ENCODE assay signal across 9 cellular contexts in the genomic region with DNA sequence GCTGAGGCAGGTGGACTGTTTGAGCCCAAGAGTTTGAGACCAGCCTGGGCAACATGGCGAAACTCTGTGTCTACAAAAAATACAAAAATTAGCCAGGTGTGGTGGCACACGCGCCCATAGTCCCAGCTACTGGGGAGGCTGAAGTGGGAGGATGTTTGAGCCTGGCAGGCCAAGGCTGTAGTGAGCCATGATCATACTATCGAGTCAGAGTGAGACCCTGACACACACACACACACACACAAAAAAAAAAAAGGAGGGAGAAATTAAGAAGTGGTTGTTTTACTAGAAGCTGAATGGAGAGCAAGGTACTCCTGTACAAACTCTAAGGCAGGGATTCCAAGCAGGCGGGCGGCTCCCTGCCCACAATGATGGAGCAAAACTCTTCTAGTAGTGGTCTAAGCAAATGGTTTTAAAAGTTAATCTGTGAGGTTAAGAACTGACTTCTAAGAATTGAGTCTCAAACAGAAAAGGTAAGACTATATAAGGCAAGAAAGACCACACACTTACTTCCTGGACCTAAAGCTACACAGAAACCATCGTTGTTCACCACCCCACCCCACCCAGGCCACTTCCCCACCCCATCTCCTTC. TPM values are rescaled to one million over a fixed set of nuclear protein-coding genes. Genes with fewer than 3 reads are reported as not detected.
DNase-seq lines count a peak whose midpoint lies in the region; ATAC-seq and TF ChIP-seq lines count a peak whose summit lies in the region.
"Had no signal": no experiment of that assay in that cellular context is flagged by ENCODE, and none has a peak within 500 bp of the region (broad histone marks: within the 10 kb centered on the region; RNA-seq: fewer than 3 reads in every experiment).

No MANE protein-coding gene starts in this region.

- 49 to 85% methylated on average over 7 of the region's 7 CpGs for WGBS in sigmoid colon, 2 donors

- H3K9me3 Mint-ChIP-seq in activated T-cell treated with anti-CD3 and anti-CD28 coated beads, Interleukin-2, amount 50 U/mL, for 72 hours, result no peaks in the 10 kb centered on the region

- peaks cover 72% of the 10 kb centered on the region for H3K4me1 Mint-ChIP-seq in activated T-cell treated with anti-CD3 and anti-CD28 coated beads, Interleukin-2, amount 50 U/mL, for 72 hours (ENCODE audit: low read depth)

- H3K4me3 Mint-ChIP-seq in activated T-cell treated with anti-CD3 and anti-CD28 coated beads, Interleukin-2, amount 50 U/mL, for 72 hours, result peak overlapping the region; percentile 89 to 99

- H3K36me3 Mint-ChIP-seq in activated T-cell treated with anti-CD3 and anti-CD28 coated beads, Interleukin-2, amount 50 U/mL, for 72 hours (ENCODE audit: insufficient read depth in 2 of 2), result peaks cover 3 to 5% of the 10 kb centered on the region in 2 donors

- ATAC-seq in GM18505 (IDR thresholded peaks at IDR 0.05; ENCODE audit: unreplicated experiment) (no peak), HG03064 (IDR thresholded peaks at IDR 0.05; ENCODE audit: low read depth, unreplicated experiment) (peak; percentile 24), HG03565 (IDR thresholded peaks at IDR 0.05; ENCODE audit: unreplicated experiment) (no peak), HG02885 (IDR thresholded peaks at IDR 0.05; ENCODE audit: poor library complexity, unreplicated experiment) (no peak)
- ATAC-seq in activated T-cell treated with anti-CD3 and anti-CD28 coated beads, Interleukin-2, amount 50 U/mL, for 72 hours (replicated peaks in 1 of 2), result peak; percentile 38 to 41
- ATAC-seq: HCT116 had no signal

- no peak for TF ChIP-seq CTCF in sigmoid colon (IDR thresholded peaks at IDR 0.05)

- H3K27ac ChIP-seq in sigmoid colon, result peak overlapping the region; percentile 38 to 88 (median 86)

- H3K27me3 Mint-ChIP-seq in activated T-cell treated with anti-CD3 and anti-CD28 coated beads, Interleukin-2, amount 50 U/mL, for 72 hours (ENCODE audit: low read depth), result no peaks in the 10 kb centered on the region

- peaks cover 0 to 49% (median 37%) of the 10 kb centered on the region in 4 donors for H3K4me1 ChIP-seq in sigmoid colon

- no peaks in the 10 kb centered on the region for H3K36me3 ChIP-seq in sigmoid colon

- intact Hi-C loops in sigmoid colon (cut with DNase I), result loop anchor here (5.0 kb wide), 1 partner anchor 51 kb away; no protein-coding TSS in a partner anchor

- no peak overlapping the region for H3K4me3 ChIP-seq in sigmoid colon

- no peaks in the 10 kb centered on the region for H3K9me3 ChIP-seq in sigmoid colon

- no peak for TF ChIP-seq EP300 in sigmoid colon (IDR thresholded peaks at IDR 0.05)

- DNase-seq in activated T-cell treated with anti-CD3 and anti-CD28 coated beads, Interleukin-2, amount 50 U/mL, for 72 hours, result peak; percentile 64 to 66
- no peak for DNase-seq in sigmoid colon
- DNase-seq in NCI-H1105 (lab: John Stamatoyannopoulos, UW), result no peak
- no peak for DNase-seq in superior temporal gyrus (ENCODE audit: extremely low spot score)

- no peaks in the 10 kb centered on the region for H3K27me3 ChIP-seq in sigmoid colon

- TF ChIP-seq POLR2A in GM18505 (IDR thresholded peaks at IDR 0.05; ENCODE audit: borderline replicate concordance, extremely low read depth, insufficient read depth, insufficient read length), result peak; percentile 12
- TF ChIP-seq POLR2A in sigmoid colon (IDR thresholded peaks at IDR 0.05), result no peak

- peak overlapping the region; percentile 100 for H3K27ac Mint-ChIP-seq in activated T-cell treated with anti-CD3 and anti-CD28 coated beads, Interleukin-2, amount 50 U/mL, for 72 hours

RNA-seq across cellular contexts. Expression of gene ANKRD44, which starts 2.6 kb away (rescaled TPM):
- 100 to 1,000 TPM; 114 to 141 TPM for total RNA-seq in activated T-cell treated with anti-CD3 and anti-CD28 coated beads, Interleukin-2, amount 50 U/mL, for 72 hours
- total RNA-seq in sigmoid colon, result 10 to 100 TPM; 34.2 to 41.1 (median 37.6) TPM
- 10 to 100 TPM in 1 of 3 donors, 1 to 10 TPM in 2; 1.2 to 21.3 (median 1.8) TPM for polyA plus RNA-seq in sigmoid colon

Comparison
In these comparisons a context has a peak if more than half of its experiments do, and no peak if none do; other contexts are left out.
1. ATAC-seq: peak in HG03064 (single experiment) and activated T-cell treated with anti-CD3 and anti-CD28 coated beads, Interleukin-2, amount 50 U/mL, for 72 hours (2 of 2); none in GM18505 (single experiment), HG03565 (single experiment) and HG02885 (single experiment).
2. DNase-seq: peak in activated T-cell treated with anti-CD3 and anti-CD28 coated beads, Interleukin-2, amount 50 U/mL, for 72 hours (2 of 2); none in sigmoid colon (single experiment), NCI-H1105 (single experiment) and superior temporal gyrus (single experiment).